ENCODE assay signal across 18 cellular contexts in the genomic region with DNA sequence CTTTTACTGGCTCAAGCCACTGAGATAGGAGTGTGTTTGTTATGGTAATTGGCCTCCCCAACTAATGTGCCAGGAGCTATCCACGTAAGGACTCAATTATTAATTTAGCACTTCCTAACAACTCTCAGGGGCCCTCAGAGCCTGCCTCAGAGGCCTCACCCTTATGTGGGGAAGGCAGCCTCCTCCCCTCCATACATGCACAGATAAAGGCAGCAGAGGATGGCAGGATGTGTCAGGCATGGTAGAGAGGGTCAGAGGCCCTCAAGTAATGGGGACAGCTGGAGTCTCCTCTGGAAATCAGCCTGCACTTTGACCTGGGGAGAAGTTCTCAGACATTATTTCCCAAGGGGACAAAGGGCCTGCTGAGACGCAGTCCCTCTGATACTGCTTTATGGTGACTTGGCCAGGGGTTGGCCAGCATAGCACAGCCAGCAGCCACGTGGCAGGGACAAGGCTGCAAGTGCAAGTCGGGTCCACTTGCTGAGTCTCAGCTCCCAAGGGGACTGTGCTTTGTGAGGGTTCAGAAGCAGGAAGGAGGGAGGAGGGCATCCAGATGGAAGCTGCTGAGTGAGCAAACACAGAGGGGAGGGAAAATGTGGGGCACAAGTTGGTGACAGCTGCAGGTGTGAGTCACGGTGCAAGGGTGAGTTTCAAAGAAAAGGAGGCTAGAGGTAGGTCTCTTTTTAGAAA. TPM values are rescaled to one million over a fixed set of nuclear protein-coding genes. Genes with fewer than 3 reads are reported as not detected.
A peak's percentile ranks its signal among the peaks of the same experiment; 100 is the strongest.
DNase-seq lines count a peak whose midpoint lies in the region; ATAC-seq and FAIRE-seq lines count a peak whose summit lies in the region.
"Had no signal": no experiment of that assay in that cellular context is flagged by ENCODE, and none has a peak within 500 bp of the region (broad histone marks: within the 10 kb centered on the region; RNA-seq: fewer than 3 reads in every experiment).

No MANE protein-coding gene starts in this region.

- peaks cover 2% of the 10 kb centered on the region in 2 donors for H3K36me3 ChIP-seq in small intestine (ENCODE audit: control insufficient read depth in 2 of 2, insufficient read depth in 2 of 2, low read length in 2 of 2)
- H3K36me3 ChIP-seq: pancreas, vagina had no signal

- H3K27ac Mint-ChIP-seq in activated CD4-positive, alpha-beta T cell treated with anti-CD3 and anti-CD28 coated beads for 36 hours, result no peak overlapping the region
- no peak overlapping the region for H3K27ac Mint-ChIP-seq in naive thymus-derived CD8-positive, alpha-beta T cell
- no peak overlapping the region for H3K27ac Mint-ChIP-seq in activated T-helper 2 cell treated with anti-CD3 and anti-CD28 coated beads, Interferon-gamma antibody, Interleukin-2, Interleukin-4, amounts not matched to agents 10 μg/mL and 5 μg/mL and 100 μg/mL, durations not matched to agents 14 hours and 24 hours and 36 hours

- peaks cover 0 to 12% of the 10 kb centered on the region in 2 donors for H3K4me1 ChIP-seq in small intestine (ENCODE audit: control insufficient read depth in 2 of 2, insufficient read depth in 1 of 2, low read depth in 1 of 2, low read length in 1 of 2)
- H3K4me1 ChIP-seq: pancreas, vagina had no signal

- no peaks in the 10 kb centered on the region for H3K27me3 Mint-ChIP-seq in activated CD4-positive, alpha-beta T cell treated with anti-CD3 and anti-CD28 coated beads for 36 hours
- H3K27me3 Mint-ChIP-seq in naive thymus-derived CD8-positive, alpha-beta T cell, result peaks cover 3 to 22% (median 8%) of the 10 kb centered on the region in 5 donors
- peaks cover 10% of the 10 kb centered on the region for H3K27me3 Mint-ChIP-seq in activated T-helper 2 cell treated with anti-CD3 and anti-CD28 coated beads, Interferon-gamma antibody, Interleukin-2, Interleukin-4, amounts not matched to agents 10 μg/mL and 5 μg/mL and 100 μg/mL, durations not matched to agents 14 hours and 24 hours and 36 hours (ENCODE audit: low read depth)

- no peak overlapping the region for H3K4me3 Mint-ChIP-seq in activated CD4-positive, alpha-beta T cell treated with anti-CD3 and anti-CD28 coated beads for 36 hours
- no peak overlapping the region for H3K4me3 Mint-ChIP-seq in naive thymus-derived CD8-positive, alpha-beta T cell
- H3K4me3 Mint-ChIP-seq in activated T-helper 2 cell treated with anti-CD3 and anti-CD28 coated beads, Interferon-gamma antibody, Interleukin-2, Interleukin-4, amounts not matched to agents 10 μg/mL and 5 μg/mL and 100 μg/mL, durations not matched to agents 14 hours and 24 hours and 36 hours (ENCODE audit: low read depth), result no peak overlapping the region

- peak overlapping the region; percentile 71 to 86 for H3K27ac ChIP-seq in small intestine (ENCODE audit: low read depth in 1 of 2, low read length in 1 of 2)
- H3K27ac ChIP-seq: epithelial cell of prostate, pancreas, vagina had no signal

- POLR2A ChIA-PET in activated CD4-positive, alpha-beta T cell treated with anti-CD3 and anti-CD28 coated beads for 36 hours (lab: Charles Lee), result no interaction called here
- POLR2A ChIA-PET in naive thymus-derived CD8-positive, alpha-beta T cell (lab: Charles Lee), result no interaction called here

- H3K9me3 Mint-ChIP-seq in activated CD4-positive, alpha-beta T cell treated with anti-CD3 and anti-CD28 coated beads for 36 hours (ENCODE audit: low read depth), result no peaks in the 10 kb centered on the region
- H3K9me3 Mint-ChIP-seq in naive thymus-derived CD8-positive, alpha-beta T cell, result no peaks in the 10 kb centered on the region
- no peaks in the 10 kb centered on the region for H3K9me3 Mint-ChIP-seq in activated T-helper 2 cell treated with anti-CD3 and anti-CD28 coated beads, Interferon-gamma antibody, Interleukin-2, Interleukin-4, amounts not matched to agents 10 μg/mL and 5 μg/mL and 100 μg/mL, durations not matched to agents 14 hours and 24 hours and 36 hours

- no peaks in the 10 kb centered on the region for H3K9me3 ChIP-seq in small intestine (ENCODE audit: control insufficient read depth, low read depth)
- H3K9me3 ChIP-seq: pancreas, vagina had no signal

- no peaks in the 10 kb centered on the region for H3K27me3 ChIP-seq in small intestine (ENCODE audit: control insufficient read depth in 2 of 2, insufficient read depth in 2 of 2, low read length in 2 of 2)
- H3K27me3 ChIP-seq: pancreas, vagina had no signal

- FAIRE-seq in small intestine (lab: Jason Lieb, UNC), result no peak
- FAIRE-seq: GM12891, pancreas had no signal

- H3K4me3 ChIP-seq in small intestine (ENCODE audit: low read depth in 1 of 2, low read length in 2 of 2), result no peak overlapping the region
- H3K4me3 ChIP-seq: pancreas, vagina had no signal

- no peaks in the 10 kb centered on the region for H3K36me3 Mint-ChIP-seq in activated CD4-positive, alpha-beta T cell treated with anti-CD3 and anti-CD28 coated beads for 36 hours (ENCODE audit: low read depth)
- H3K36me3 Mint-ChIP-seq in naive thymus-derived CD8-positive, alpha-beta T cell, result no peaks in the 10 kb centered on the region
- no peaks in the 10 kb centered on the region for H3K36me3 Mint-ChIP-seq in activated T-helper 2 cell treated with anti-CD3 and anti-CD28 coated beads, Interferon-gamma antibody, Interleukin-2, Interleukin-4, amounts not matched to agents 10 μg/mL and 5 μg/mL and 100 μg/mL, durations not matched to agents 14 hours and 24 hours and 36 hours (ENCODE audit: low read depth)

- no peak for ATAC-seq in activated CD4-positive, alpha-beta T cell treated with anti-CD3 and anti-CD28 coated beads for 36 hours
- ATAC-seq in left ventricle myocardium superior, result peak; percentile 16
- no peak for ATAC-seq in naive thymus-derived CD8-positive, alpha-beta T cell
- no peak for ATAC-seq in GM21526 (IDR thresholded peaks at IDR 0.05; ENCODE audit: low FRiP score, unreplicated experiment)

- intact Hi-C loops in activated CD4-positive, alpha-beta T cell treated with anti-CD3 and anti-CD28 coated beads for 36 hours (cut with DNase I, micrococcal nuclease), result no loop called here
- intact Hi-C loops in left ventricle myocardium superior (cut with micrococcal nuclease), result no loop called here
- intact Hi-C loops in activated T-helper 2 cell treated with anti-CD3 and anti-CD28 coated beads, Interferon-gamma antibody, Interleukin-2, Interleukin-4, amounts not matched to agents 10 μg/mL and 5 μg/mL and 100 μg/mL, durations not matched to agents 14 hours and 24 hours and 36 hours (cut with micrococcal nuclease), result no loop called here

- CTCF ChIA-PET in activated CD4-positive, alpha-beta T cell treated with anti-CD3 and anti-CD28 coated beads for 36 hours (lab: Charles Lee), result interaction anchor here (0.9 kb wide), 1 partner anchor 11 kb away, joined by 3 read pairs; no protein-coding TSS in a partner anchor

- peak; percentile 16 for DNase-seq in activated CD4-positive, alpha-beta T cell treated with anti-CD3 and anti-CD28 coated beads for 36 hours
- DNase-seq in activated CD4-positive, alpha-beta T cell treated with anti-CD3 and anti-CD28 coated beads, Interleukin-2, amount 50 U/mL, for 1 hour, result no peak
- DNase-seq in NCI-H1092 treated with DMSO at 0.1 percent for 48 hours (lab: John Stamatoyannopoulos, UW) (peak; percentile 28), left ventricle myocardium superior (no peak), small intestine (peak; percentile 98)
- DNase-seq in naive thymus-derived CD8-positive, alpha-beta T cell, result no peak
- no peak for DNase-seq in activated T-helper 2 cell treated with anti-CD3 and anti-CD28 coated beads, Interferon-gamma antibody, Interleukin-2, Interleukin-4, amounts not matched to agents 10 μg/mL and 5 μg/mL and 100 μg/mL, durations not matched to agents 14 hours and 24 hours and 36 hours (ENCODE audit: low spot score)
- DNase-seq: cerebellar nuclear complex, DMS79 treated with DMSO at 0.1 percent for 48 hours, Kasumi-1, pancreas, SHP77 treated with DMSO at 0.1 percent for 48 hours had no signal

- H3K4me1 Mint-ChIP-seq in activated CD4-positive, alpha-beta T cell treated with anti-CD3 and anti-CD28 coated beads for 36 hours, result no peaks in the 10 kb centered on the region
- no peaks in the 10 kb centered on the region for H3K4me1 Mint-ChIP-seq in naive thymus-derived CD8-positive, alpha-beta T cell
- H3K4me1 Mint-ChIP-seq in activated T-helper 2 cell treated with anti-CD3 and anti-CD28 coated beads, Interferon-gamma antibody, Interleukin-2, Interleukin-4, amounts not matched to agents 10 μg/mL and 5 μg/mL and 100 μg/mL, durations not matched to agents 14 hours and 24 hours and 36 hours (ENCODE audit: low read depth), result peaks cover 4% of the 10 kb centered on the region

- 8 to 53% (median 31%) methylated on average over 5 of the region's 5 CpGs for WGBS in small intestine, 3 donors

RNA-seq across cellular contexts. Expression of a gene that starts 17.0 kb away (rescaled TPM):
- not detected for total RNA-seq in activated CD4-positive, alpha-beta T cell treated with anti-CD3 and anti-CD28 coated beads for 36 hours
- 0.17 TPM for total RNA-seq in left ventricle myocardium superior
- polyA plus RNA-seq in small intestine, result 100 to 1,000 TPM; 112 to 243 (median 135) TPM
- not detected for total RNA-seq in naive thymus-derived CD8-positive, alpha-beta T cell
- not detected for polyA plus RNA-seq in naive thymus-derived CD8-positive, alpha-beta T cell
- total RNA-seq in activated T-helper 2 cell treated with anti-CD3 and anti-CD28 coated beads, Interferon-gamma antibody, Interleukin-2, Interleukin-4, amounts not matched to agents 10 μg/mL and 5 μg/mL and 100 μg/mL, durations not matched to agents 14 hours and 24 hours and 36 hours, result not detected in 2 replicates
- total RNA-seq: lung microvascular endothelial cell, NCI-H460, vagina had no signal

RNA-seq across cellular contexts. Expression of a gene that starts 33.9 kb away (rescaled TPM):
- total RNA-seq in activated CD4-positive, alpha-beta T cell treated with anti-CD3 and anti-CD28 coated beads for 36 hours, result 1 to 10 TPM; 1.4 to 1.5 TPM
- total RNA-seq in left ventricle myocardium superior, result 18.3 TPM
- 10 to 100 TPM in 2 of 3 donors, 1 to 10 TPM in 1; 5.8 to 22.3 (median 10.5) TPM for polyA plus RNA-seq in small intestine
- total RNA-seq in naive thymus-derived CD8-positive, alpha-beta T cell, result 1 to 10 TPM in 1 of 2 experiments, under 1 TPM in 1; 0.57 to 2.0 TPM
- polyA plus RNA-seq in naive thymus-derived CD8-positive, alpha-beta T cell, result under 1 TPM in 2 of 3 donors, not detected in 1; 0.47 to 0.77 TPM
- 2.6 and 3.0 TPM in 2 replicates for total RNA-seq in activated T-helper 2 cell treated with anti-CD3 and anti-CD28 coated beads, Interferon-gamma antibody, Interleukin-2, Interleukin-4, amounts not matched to agents 10 μg/mL and 5 μg/mL and 100 μg/mL, durations not matched to agents 14 hours and 24 hours and 36 hours

Comparison
In these comparisons a context has a peak if more than half of its experiments do, and no peak if none do; other contexts are left out.
1. DNase-seq: peak in activated CD4-positive, alpha-beta T cell treated with anti-CD3 and anti-CD28 coated beads for 36 hours (single experiment), NCI-H1092 treated with DMSO at 0.1 percent for 48 hours (single experiment) and small intestine (single experiment); none in activated CD4-positive, alpha-beta T cell treated with anti-CD3 and anti-CD28 coated beads, Interleukin-2, amount 50 U/mL, for 1 hour (single experiment), left ventricle myocardium superior (single experiment), naive thymus-derived CD8-positive, alpha-beta T cell (0 of 10) and activated T-helper 2 cell treated with anti-CD3 and anti-CD28 coated beads, Interferon-gamma antibody, Interleukin-2, Interleukin-4, amounts not matched to agents 10 μg/mL and 5 μg/mL and 100 μg/mL, durations not matched to agents 14 hours and 24 hours and 36 hours (single experiment).